In the genomic region with DNA sequence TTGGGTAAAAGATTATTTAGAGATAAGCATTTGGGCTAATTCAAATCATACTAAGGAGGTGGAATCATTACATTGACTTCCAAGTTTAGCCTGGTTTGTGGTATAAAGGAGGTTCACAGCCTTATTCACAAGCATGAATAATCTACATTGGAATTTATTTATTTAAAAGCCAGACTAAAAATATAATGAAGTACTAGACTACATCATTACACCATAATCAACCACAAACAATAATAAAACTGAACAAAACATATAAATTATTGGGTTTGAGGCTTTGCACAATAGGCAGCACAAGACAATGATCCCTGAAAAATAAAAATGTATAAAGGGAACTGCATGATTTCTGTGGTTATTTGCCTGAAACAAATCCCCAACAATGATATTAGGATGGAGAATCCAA, we compare ENCODE assay signal across 23 cellular contexts.
DNase-seq lines count a peak whose midpoint lies in the region; ATAC-seq and TF ChIP-seq lines count a peak whose summit lies in the region.
"Had no signal": no experiment of that assay in that cellular context is flagged by ENCODE, and none has a peak within 500 bp of the region (broad histone marks: within the 10 kb centered on the region; RNA-seq: fewer than 3 reads in every experiment).

No MANE protein-coding gene starts in this region.

- no peak overlapping the region for H3K27ac Mint-ChIP-seq in mesothelial cell of epicardium
- H3K27ac Mint-ChIP-seq: activated CD4-positive, alpha-beta T cell treated with anti-CD3 and anti-CD28 coated beads, Interleukin-2, amount 10 ng/mL, durations not matched to agents 24 days and 14 days; activated naive CD8-positive, alpha-beta T cell; endodermal cell; HFFc6; immature natural killer cell; neural progenitor cell; progenitor cell of endocrine pancreas; T-helper 1 cell treated with Interleukin-12 subunit alpha and Interleukin-12 subunit beta and Interleukin-4 antibody, amounts not matched to agents 30 μg/mL and 1 μg/mL, for 36 hours had no signal

- H3K4me1 Mint-ChIP-seq in mesothelial cell of epicardium = no peaks in the 10 kb centered on the region
- H3K4me1 Mint-ChIP-seq: activated CD4-positive, alpha-beta T cell treated with anti-CD3 and anti-CD28 coated beads, Interleukin-2, amount 10 ng/mL, durations not matched to agents 24 days and 14 days; endodermal cell; immature natural killer cell; neural progenitor cell had no signal

- no peaks in the 10 kb centered on the region for H3K36me3 Mint-ChIP-seq in mesothelial cell of epicardium
- H3K36me3 Mint-ChIP-seq: activated naive CD8-positive, alpha-beta T cell; immature natural killer cell; neural progenitor cell had no signal

- H3K27me3 Mint-ChIP-seq in mesothelial cell of epicardium (ENCODE audit: low read depth) = no peaks in the 10 kb centered on the region
- H3K27me3 Mint-ChIP-seq: activated CD4-positive, alpha-beta T cell treated with anti-CD3 and anti-CD28 coated beads, Interleukin-2, amount 10 ng/mL, durations not matched to agents 24 days and 14 days; progenitor cell of endocrine pancreas had no signal

- peak; percentile 79 for DNase-seq in AG04449 (ENCODE audit: low read depth, low spot score)
- peak; percentile 35 for DNase-seq in HS-5 (ENCODE audit: low read depth)
- DNase-seq in astrocyte of the spinal cord (ENCODE audit: low read depth, low spot score) = peak; percentile 77
- peak; percentile 20 to 48 for DNase-seq in foreskin keratinocyte
- no peak for DNase-seq in mesothelial cell of epicardium (ENCODE audit: low spot score in 2 of 2, unreplicated experiment in 2 of 2)
- no peak for DNase-seq in stimulated activated CD4-positive, alpha-beta T cell treated with anti-CD3 and anti-CD28 coated beads, Interleukin-2, amount 100 ng/mL, for 48 hours
- DNase-seq in NCI-H146 treated with DMSO at 0.1 percent for 48 hours (lab: John Stamatoyannopoulos, UW; ENCODE audit: unreplicated experiment) = no peak
- DNase-seq: activated CD4-positive, alpha-beta T cell treated with anti-CD3 and anti-CD28 coated beads, Interleukin-2, amount 10 ng/mL, durations not matched to agents 24 days and 14 days; body of pancreas; DMS 273 treated with DMSO at 0.1 percent for 48 hours; endodermal cell; HFFc6; immature natural killer cell; NCI-H1105 treated with DMSO at 0.1 percent for 48 hours; NCI-H2081 treated with DMSO at 0.1 percent for 48 hours had no signal

- CTCF ChIA-PET in AG04449 (lab: Yijun Ruan, JAX) = no interaction called here

- ATAC-seq in foreskin keratinocyte (peak; percentile 33), HG03378 (IDR thresholded peaks at IDR 0.05; ENCODE audit: unreplicated experiment) (no peak)
- ATAC-seq: A549, body of pancreas had no signal

- in situ Hi-C loops in astrocyte of the spinal cord (cut with HindIII; ENCODE audit: low sequenced_read_pairs) = no loop called here

- no peak overlapping the region for H3K27ac ChIP-seq in foreskin keratinocyte
- H3K27ac ChIP-seq: A549, body of pancreas, coronary artery, hepatocyte, neural progenitor cell had no signal

- no peaks in the 10 kb centered on the region for H3K27me3 ChIP-seq in foreskin keratinocyte
- H3K27me3 ChIP-seq: body of pancreas, hepatocyte, neural progenitor cell had no signal

- H3K9me3 Mint-ChIP-seq in mesothelial cell of epicardium = peaks cover 10% of the 10 kb centered on the region
- H3K9me3 Mint-ChIP-seq: activated CD4-positive, alpha-beta T cell treated with anti-CD3 and anti-CD28 coated beads, Interleukin-2, amount 10 ng/mL, durations not matched to agents 24 days and 14 days; endodermal cell; T-helper 1 cell treated with Interleukin-12 subunit alpha and Interleukin-12 subunit beta and Interleukin-4 antibody, amounts not matched to agents 30 μg/mL and 1 μg/mL, for 36 hours had no signal

- POLR2A ChIA-PET in AG04449 (lab: Yijun Ruan, JAX) = interaction anchor here (0.7 to 1.7 kb wide), 2 partner anchors 19 to 38 kb away, joined by 3 read pairs; no protein-coding TSS in a partner anchor

- TF ChIP-seq CTCF in AG04449 (IDR thresholded peaks at IDR 0.05; ENCODE audit: insufficient read depth, low read length, missing control alignments) (no peak), astrocyte of the spinal cord (IDR thresholded peaks at IDR 0.05; ENCODE audit: low read depth, low read length) (no peak), foreskin keratinocyte (conservative IDR thresholded peaks at IDR 0.05) (no peak), mesothelial cell of epicardium (IDR thresholded peaks at IDR 0.05; ENCODE audit: unreplicated experiment) (no peak)

- H3K4me3 Mint-ChIP-seq in mesothelial cell of epicardium = no peak overlapping the region
- H3K4me3 Mint-ChIP-seq: activated CD4-positive, alpha-beta T cell treated with anti-CD3 and anti-CD28 coated beads, Interleukin-2, amount 10 ng/mL, durations not matched to agents 24 days and 14 days; activated naive CD8-positive, alpha-beta T cell; endodermal cell; HFFc6; immature natural killer cell; neural progenitor cell; T-helper 1 cell treated with Interleukin-12 subunit alpha and Interleukin-12 subunit beta and Interleukin-4 antibody, amounts not matched to agents 30 μg/mL and 1 μg/mL, for 36 hours had no signal

- H3K4me3 ChIP-seq in AG04449 (ENCODE audit: low read depth, low read length) (no peak overlapping the region), astrocyte of the spinal cord (ENCODE audit: low read depth, low read length) (no peak overlapping the region)
- H3K4me3 ChIP-seq: A549, body of pancreas, coronary artery, hepatocyte, neural progenitor cell had no signal

- peaks cover 4% of the 10 kb centered on the region for H3K4me1 ChIP-seq in foreskin keratinocyte
- H3K4me1 ChIP-seq: A549, body of pancreas, neural progenitor cell had no signal

Comparison
In these comparisons a context has a peak if more than half of its experiments do, and no peak if none do; other contexts are left out.
1. DNase-seq: peak in AG04449 (single experiment), HS-5 (single experiment), astrocyte of the spinal cord (single experiment) and foreskin keratinocyte (2 of 2); none in mesothelial cell of epicardium (0 of 2), stimulated activated CD4-positive, alpha-beta T cell treated with anti-CD3 and anti-CD28 coated beads, Interleukin-2, amount 100 ng/mL, for 48 hours (0 of 2) and NCI-H146 treated with DMSO at 0.1 percent for 48 hours (single experiment).